8 cellular contexts compared by ENCODE assay signal in the genomic region with DNA sequence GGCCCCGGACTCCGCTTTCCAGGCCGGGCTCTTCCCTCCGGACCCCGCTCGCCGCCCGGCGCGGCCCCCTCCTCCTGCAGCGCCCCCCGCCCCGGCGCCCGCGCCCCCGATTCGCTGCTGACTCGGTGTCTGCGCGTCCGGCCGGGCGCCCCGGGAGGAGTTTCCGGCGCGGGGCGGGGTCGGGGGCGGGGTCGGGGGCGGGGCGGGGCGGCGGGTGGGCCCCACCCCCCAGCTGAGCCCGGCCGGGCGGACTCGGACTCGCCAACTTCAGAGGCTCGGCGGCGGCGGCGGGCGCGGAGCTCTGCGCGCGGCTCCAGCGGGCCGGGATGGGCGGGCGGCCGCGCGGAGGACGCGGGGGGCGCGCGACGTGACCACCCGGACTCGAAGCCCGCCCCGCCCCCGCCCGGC. TPM values are rescaled to one million over a fixed set of nuclear protein-coding genes. Genes with fewer than 3 reads are reported as not detected.
DNase-seq lines count a peak whose midpoint lies in the region; ATAC-seq and TF ChIP-seq lines count a peak whose summit lies in the region.

A gene with protein sequence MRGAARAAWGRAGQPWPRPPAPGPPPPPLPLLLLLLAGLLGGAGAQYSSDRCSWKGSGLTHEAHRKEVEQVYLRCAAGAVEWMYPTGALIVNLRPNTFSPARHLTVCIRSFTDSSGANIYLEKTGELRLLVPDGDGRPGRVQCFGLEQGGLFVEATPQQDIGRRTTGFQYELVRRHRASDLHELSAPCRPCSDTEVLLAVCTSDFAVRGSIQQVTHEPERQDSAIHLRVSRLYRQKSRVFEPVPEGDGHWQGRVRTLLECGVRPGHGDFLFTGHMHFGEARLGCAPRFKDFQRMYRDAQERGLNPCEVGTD (plus strand): TSS at position 270 of the 408 bp plus-strand sequence. CDS start 207 bp downstream, outside the sequence.

- no peak within 1 kb of the TSS for H3K27ac Mint-ChIP-seq in activated B cell treated with CpG ODN at 0.5 μM for 24 hours

- ATAC-seq in GM18505 (IDR thresholded peaks at IDR 0.05; ENCODE audit: unreplicated experiment) (peak; percentile 39), activated B cell treated with CpG ODN at 0.5 μM for 24 hours (ENCODE audit: low read depth) (peak; percentile 55), HG03469 (IDR thresholded peaks at IDR 0.05; ENCODE audit: unreplicated experiment) (no peak)

- H4K20me1 ChIP-seq in KMS-11 (ENCODE audit: insufficient read depth) = no peaks in the 10 kb centered on the region

- CTCF ChIA-PET in A673 (lab: Charles Lee) (interaction anchor here (0.6 kb wide), 1 partner anchor 9 kb away, joined by 6 read pairs; no protein-coding TSS in a partner anchor), activated B cell treated with CpG ODN at 0.5 μM for 24 hours (lab: Charles Lee) (no interaction called here)

- DNase-seq in A673 (ENCODE audit: low spot score) (peak; percentile 73), activated B cell treated with CpG ODN at 0.5 μM for 24 hours (peak; percentile 66), choroid plexus epithelial cell (ENCODE audit: low read depth) (peak; percentile 68), kidney epithelial cell (ENCODE audit: low read depth) (no peak)
- peak; percentile 35 to 36 for DNase-seq in stimulated activated CD4-positive, alpha-beta T cell treated with anti-CD3 and anti-CD28 coated beads, Interleukin-15, amount 100 ng/mL, for 1 hour (ENCODE audit: low read depth in 1 of 2, low spot score in 1 of 2)

- peaks cover 31% of the 10 kb centered on the region for H3K4me1 Mint-ChIP-seq in activated B cell treated with CpG ODN at 0.5 μM for 24 hours

- no peaks in the 10 kb centered on the region for H3K36me3 ChIP-seq in A673 (ENCODE audit: insufficient read depth, low read length, poor library complexity, severe bottlenecking)
- no peaks in the 10 kb centered on the region for H3K36me3 ChIP-seq in KMS-11 (ENCODE audit: insufficient read depth)
- H3K36me3 ChIP-seq in kidney epithelial cell (ENCODE audit: control insufficient read depth, insufficient read depth, low read length) = no peaks in the 10 kb centered on the region

- no peaks in the 10 kb centered on the region for H3K79me2 ChIP-seq in KMS-11 (ENCODE audit: insufficient read depth, low read depth)

- H3K27ac ChIP-seq in A673 (ENCODE audit: low read depth, low read length, poor library complexity, severe bottlenecking) (no peak within 1 kb of the TSS), KMS-11 (no peak within 1 kb of the TSS)

- peaks cover 7% of the 10 kb centered on the region for H3K27me3 Mint-ChIP-seq in activated B cell treated with CpG ODN at 0.5 μM for 24 hours

- H3K9me3 Mint-ChIP-seq in activated B cell treated with CpG ODN at 0.5 μM for 24 hours = no peaks in the 10 kb centered on the region

- peak within 1 kb of the TSS; percentile 45 for H3K4me2 ChIP-seq in KMS-11

- H3K4me1 ChIP-seq in A673 (ENCODE audit: insufficient read depth, low read length, poor library complexity, severe bottlenecking) = peaks cover 17% of the 10 kb centered on the region
- H3K4me1 ChIP-seq in KMS-11 (ENCODE audit: low read depth, poor library complexity, severe bottlenecking) = no peaks in the 10 kb centered on the region

- TF ChIP-seq CTCF in A673 (conservative IDR thresholded peaks at IDR 0.05; ENCODE audit: low read depth, low read length) (no peak), KMS-11 (conservative IDR thresholded peaks at IDR 0.05; ENCODE audit: low read depth, low read length) (no peak), activated B cell treated with CpG ODN at 0.5 μM for 24 hours (IDR thresholded peaks at IDR 0.05) (no peak), choroid plexus epithelial cell (conservative IDR thresholded peaks at IDR 0.05; ENCODE audit: low read depth, low read length) (no peak), kidney epithelial cell (IDR thresholded peaks at IDR 0.05; ENCODE audit: insufficient read depth, low read length, poor library complexity, severe bottlenecking) (no peak)

- POLR2A ChIA-PET in A673 (lab: Charles Lee; ENCODE audit: low non-redundant PET) (no interaction called here), activated B cell treated with CpG ODN at 0.5 μM for 24 hours (lab: Charles Lee) (interaction anchor here (0.5 to 1.1 kb wide), 6 partner anchors 25 to 165 kb away, joined by 3 to 6 read pairs (median 4); no protein-coding TSS in a partner anchor)

- H3K9ac ChIP-seq in KMS-11 = no peak within 1 kb of the TSS

- intact Hi-C loops in A673 (cut with micrococcal nuclease; ENCODE audit: unreplicated experiment) = no loop called here
- intact Hi-C loops in activated B cell treated with CpG ODN at 0.5 μM for 24 hours (cut with micrococcal nuclease) = no loop called here

- H3K4me3 ChIP-seq in A673 (ENCODE audit: low read depth, low read length, poor library complexity, severe bottlenecking) (peak within 1 kb of the TSS; percentile 58), KMS-11 (IDR thresholded peaks at IDR 0.05; ENCODE audit: insufficient read depth, low read depth, low read length) (no peak within 1 kb of the TSS), choroid plexus epithelial cell (ENCODE audit: low read depth, low read length) (peak within 1 kb of the TSS; percentile 64), kidney epithelial cell (ENCODE audit: low read depth, low read length) (peak within 1 kb of the TSS; percentile 45)

- H3K4me3 Mint-ChIP-seq in activated B cell treated with CpG ODN at 0.5 μM for 24 hours = peak within 1 kb of the TSS; percentile 64

- no peaks in the 10 kb centered on the region for H3K9me3 ChIP-seq in A673 (ENCODE audit: low read depth, low read length, poor library complexity, severe bottlenecking)

- TF ChIP-seq POLR2A in GM18505 (IDR thresholded peaks at IDR 0.05; ENCODE audit: borderline replicate concordance, extremely low read depth, insufficient read depth, insufficient read length) = peak; percentile 67

- peaks cover 1% of the 10 kb centered on the region for H3K36me3 Mint-ChIP-seq in activated B cell treated with CpG ODN at 0.5 μM for 24 hours (ENCODE audit: low read depth)

- H2AFZ ChIP-seq in KMS-11 (ENCODE audit: low read depth) = peak within 1 kb of the TSS; percentile 44; the same call in 1 of the 2 replicates

- BruUV-seq in A673 (replicated peaks; lab: Mats Ljungman, UMichigan) = no TSS peak

- peaks cover 10% of the 10 kb centered on the region for H3K27me3 ChIP-seq in A673 (replicated peaks; ENCODE audit: insufficient read depth, low read depth, low read length, poor library complexity)
- H3K27me3 ChIP-seq in KMS-11 (ENCODE audit: insufficient read depth, low read depth) = peaks cover 81% of the 10 kb centered on the region
- H3K27me3 ChIP-seq in kidney epithelial cell (ENCODE audit: control insufficient read depth, insufficient read depth, low read length) = peaks cover 20% of the 10 kb centered on the region

RNA-seq across cellular contexts. Expression of the gene that starts here (rescaled TPM):
- total RNA-seq in A673 (2021) (16.5 and 18.1 TPM in 2 replicates), activated B cell treated with CpG ODN at 0.5 μM for 24 hours (10.7 and 11.7 TPM in 2 replicates), kidney epithelial cell (91.5 and 97.0 TPM in 2 replicates)
